ENCODE assay signal across 16 cellular contexts in the genomic region with DNA sequence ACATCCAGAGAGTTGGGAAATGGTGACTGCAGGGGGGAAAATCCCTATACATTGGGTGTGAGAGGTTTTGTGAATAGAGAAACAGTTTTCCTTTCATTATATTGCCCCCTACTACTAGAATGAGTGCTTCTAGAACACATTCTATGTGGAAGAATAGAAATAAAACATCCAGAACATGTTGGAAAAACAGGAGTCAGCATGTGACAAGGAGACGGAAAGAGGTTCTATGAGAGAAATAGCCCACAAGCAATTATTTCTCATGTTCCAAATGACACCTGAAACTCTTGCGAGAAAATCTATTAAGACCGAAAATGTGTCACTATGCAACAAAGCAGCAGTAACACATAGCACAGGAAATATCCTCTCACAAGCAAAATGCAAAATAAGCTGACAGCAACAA.
DNase-seq lines count a peak whose midpoint lies in the region; ATAC-seq lines count a peak whose summit lies in the region.
"Had no signal": no experiment of that assay in that cellular context is flagged by ENCODE, and none has a peak within 500 bp of the region (broad histone marks: within the 10 kb centered on the region; RNA-seq: fewer than 3 reads in every experiment).

No MANE protein-coding gene starts in this region.

- no peak for DNase-seq in activated naive CD8-positive, alpha-beta T cell treated with anti-CD3 and anti-CD28 coated beads, Interleukin-2, amount 50 U/mL, for 24 hours
- DNase-seq in activated CD4-positive, alpha-beta T cell treated with anti-CD3 and anti-CD28 coated beads for 4 hours: no peak
- no peak for DNase-seq in A172 (ENCODE audit: low spot score)
- no peak for DNase-seq in left ventricle myocardium superior
- DNase-seq: activated CD4-positive, alpha-beta T cell treated with anti-CD3 and anti-CD28 coated beads, Interleukin-2, amount 10 ng/mL, durations not matched to agents 7 days and 5 days; endodermal cell; NCI-H446; nephron progenitor cell had no signal

- intact Hi-C loops in left ventricle myocardium superior (cut with micrococcal nuclease): loop anchor here (2.0 kb wide), 1 partner anchor 56 kb away; no protein-coding TSS in a partner anchor

- no peaks in the 10 kb centered on the region for H3K9me3 Mint-ChIP-seq in activated naive CD8-positive, alpha-beta T cell treated with anti-CD3 and anti-CD28 coated beads, Interleukin-2, amount 50 U/mL, for 24 hours
- H3K9me3 Mint-ChIP-seq: activated CD4-positive, alpha-beta T cell treated with anti-CD3 and anti-CD28 coated beads, Interleukin-2, amount 10 ng/mL, durations not matched to agents 7 days and 5 days; activated T-helper 2 cell treated with anti-CD3 and anti-CD28 coated beads, Interferon-gamma antibody, Interleukin-2, Interleukin-4, amounts not matched to agents 10 μg/mL and 5 μg/mL and 100 μg/mL, durations not matched to agents 14 hours and 24 hours and 36 hours; brain; endodermal cell; nephron progenitor cell; T-helper 1 cell treated with Interleukin-12 subunit alpha and Interleukin-12 subunit beta and Interleukin-4 antibody, amounts not matched to agents 30 μg/mL and 1 μg/mL, for 36 hours had no signal

- no peaks in the 10 kb centered on the region for H3K36me3 Mint-ChIP-seq in activated naive CD8-positive, alpha-beta T cell treated with anti-CD3 and anti-CD28 coated beads, Interleukin-2, amount 50 U/mL, for 24 hours (ENCODE audit: low read depth)
- H3K36me3 Mint-ChIP-seq: brain had no signal

- H3K27ac Mint-ChIP-seq in activated naive CD8-positive, alpha-beta T cell treated with anti-CD3 and anti-CD28 coated beads, Interleukin-2, amount 50 U/mL, for 24 hours: no peak overlapping the region
- H3K27ac Mint-ChIP-seq: activated CD4-positive, alpha-beta T cell treated with anti-CD3 and anti-CD28 coated beads, Interleukin-2, amount 10 ng/mL, durations not matched to agents 7 days and 5 days; activated T-helper 2 cell treated with anti-CD3 and anti-CD28 coated beads, Interferon-gamma antibody, Interleukin-2, Interleukin-4, amounts not matched to agents 10 μg/mL and 5 μg/mL and 100 μg/mL, durations not matched to agents 14 hours and 24 hours and 36 hours; brain; endodermal cell; nephron progenitor cell; T-helper 1 cell treated with Interleukin-12 subunit alpha and Interleukin-12 subunit beta and Interleukin-4 antibody, amounts not matched to agents 30 μg/mL and 1 μg/mL, for 36 hours had no signal

- H3K27me3 Mint-ChIP-seq in activated naive CD8-positive, alpha-beta T cell treated with anti-CD3 and anti-CD28 coated beads, Interleukin-2, amount 50 U/mL, for 24 hours: no peaks in the 10 kb centered on the region
- H3K27me3 Mint-ChIP-seq: activated CD4-positive, alpha-beta T cell treated with anti-CD3 and anti-CD28 coated beads, Interleukin-2, amount 10 ng/mL, durations not matched to agents 7 days and 5 days; brain had no signal

- H3K4me1 Mint-ChIP-seq in activated naive CD8-positive, alpha-beta T cell treated with anti-CD3 and anti-CD28 coated beads, Interleukin-2, amount 50 U/mL, for 24 hours: no peaks in the 10 kb centered on the region
- H3K4me1 Mint-ChIP-seq: activated CD4-positive, alpha-beta T cell treated with anti-CD3 and anti-CD28 coated beads, Interleukin-2, amount 10 ng/mL, durations not matched to agents 7 days and 5 days; brain; nephron progenitor cell had no signal

- ATAC-seq in GM18499 (IDR thresholded peaks at IDR 0.05; ENCODE audit: insufficient read depth, unreplicated experiment) (peak; percentile 76), GM19452 (IDR thresholded peaks at IDR 0.05; ENCODE audit: unreplicated experiment) (peak; percentile 60), HG02763 (IDR thresholded peaks at IDR 0.05; ENCODE audit: unreplicated experiment) (peak; percentile 62), HG03354 (IDR thresholded peaks at IDR 0.05; ENCODE audit: poor library complexity, severe bottlenecking, unreplicated experiment) (peak; percentile 78), left ventricle myocardium superior (no peak)
- ATAC-seq in activated naive CD8-positive, alpha-beta T cell treated with anti-CD3 and anti-CD28 coated beads, Interleukin-2, amount 50 U/mL, for 24 hours: no peak
- ATAC-seq: Panc1 had no signal

- no peak overlapping the region for H3K4me3 Mint-ChIP-seq in activated naive CD8-positive, alpha-beta T cell treated with anti-CD3 and anti-CD28 coated beads, Interleukin-2, amount 50 U/mL, for 24 hours
- H3K4me3 Mint-ChIP-seq: activated CD4-positive, alpha-beta T cell treated with anti-CD3 and anti-CD28 coated beads, Interleukin-2, amount 10 ng/mL, durations not matched to agents 7 days and 5 days; brain; endodermal cell; nephron progenitor cell; T-helper 1 cell treated with Interleukin-12 subunit alpha and Interleukin-12 subunit beta and Interleukin-4 antibody, amounts not matched to agents 30 μg/mL and 1 μg/mL, for 36 hours had no signal

Comparison
In these comparisons a context has a peak if more than half of its experiments do, and no peak if none do; other contexts are left out.
1. ATAC-seq: peak in GM18499 (single experiment), GM19452 (single experiment), HG02763 (single experiment) and HG03354 (single experiment); none in activated naive CD8-positive, alpha-beta T cell treated with anti-CD3 and anti-CD28 coated beads, Interleukin-2, amount 50 U/mL, for 24 hours (single experiment) and left ventricle myocardium superior (single experiment).